Comparison of ENCODE assay signal across 7 cellular contexts in genomic region chr7:114156178-114156577, GRCh38.
"Had no signal": no experiment of that assay in that cellular context is flagged by ENCODE, and none has a peak within 500 bp of the region (broad histone marks: within the 10 kb centered on the region; RNA-seq: fewer than 3 reads in every experiment).

No MANE protein-coding gene starts in this region.

- DNase-seq: GOT3, H9, HCEC 1CT, KBM-7 had no signal

- FAIRE-seq: H54, HepG2 had no signal

- H3K27ac ChIP-seq: HL-60 had no signal

- ATAC-seq: HepG2 had no signal
